Comparison of ENCODE assay signal across 22 cellular contexts in genomic region chr14:78007160-78007559, GRCh38.
A peak's percentile ranks its signal among the peaks of the same experiment; 100 is the strongest.
DNase-seq lines count a peak whose midpoint lies in the region; ATAC-seq, FAIRE-seq and TF ChIP-seq lines count a peak whose summit lies in the region.
"Had no signal": no experiment of that assay in that cellular context is flagged by ENCODE, and none has a peak within 500 bp of the region (broad histone marks: within the 10 kb centered on the region; RNA-seq: fewer than 3 reads in every experiment).

No MANE protein-coding gene starts in this region.

- TF ChIP-seq CTCF in natural killer cell (IDR thresholded peaks at IDR 0.05) (no peak), NB4 (IDR thresholded peaks at IDR 0.05; ENCODE audit: low read depth, low read length) (no peak), choroid plexus epithelial cell (conservative IDR thresholded peaks at IDR 0.05; ENCODE audit: low read depth, low read length) (no peak), A673 (conservative IDR thresholded peaks at IDR 0.05; ENCODE audit: low read depth, low read length) (no peak), pancreas (IDR thresholded peaks at IDR 0.05) (no peak), foreskin fibroblast (IDR thresholded peaks at IDR 0.05; ENCODE audit: low read depth, low read length) (no peak)

- intact Hi-C loops in natural killer cell (cut with micrococcal nuclease) = no loop called here
- intact Hi-C loops in A673 (cut with micrococcal nuclease; ENCODE audit: unreplicated experiment) = no loop called here
- intact Hi-C loops in pancreas (cut with DNase I) = no loop called here

- H3K36me3 ChIP-seq in A673 (ENCODE audit: insufficient read depth, low read length, poor library complexity, severe bottlenecking) = no peaks in the 10 kb centered on the region
- no peaks in the 10 kb centered on the region for H3K36me3 ChIP-seq in pancreas
- H3K36me3 ChIP-seq: lower lobe of right lung had no signal

- H3K27me3 ChIP-seq in A673 (replicated peaks; ENCODE audit: insufficient read depth, low read depth, low read length, poor library complexity) (no peaks in the 10 kb centered on the region), pancreas (no peaks in the 10 kb centered on the region)
- H3K27me3 ChIP-seq: testis had no signal

- peaks cover 8% of the 10 kb centered on the region for H3K9me3 Mint-ChIP-seq in natural killer cell treated with Interleukin-12 subunit alpha and Interleukin-12 subunit beta and Interleukin-15 and Interleukin-18, amount 100 ng/mL, for 72 hours
- H3K9me3 Mint-ChIP-seq in natural killer cell = peaks cover 4% of the 10 kb centered on the region in 2 donors

- H3K27ac ChIP-seq in A673 (ENCODE audit: low read depth, low read length, poor library complexity, severe bottlenecking) = no peak overlapping the region
- H3K27ac ChIP-seq in pancreas = no peak overlapping the region
- H3K27ac ChIP-seq: lower lobe of right lung, parathyroid adenoma, testis had no signal

- H3K27me3 Mint-ChIP-seq in natural killer cell treated with Interleukin-12 subunit alpha and Interleukin-12 subunit beta and Interleukin-15 and Interleukin-18, amount 100 ng/mL, for 72 hours = peaks cover 15 to 31% of the 10 kb centered on the region in 2 donors
- peaks cover 7 to 18% of the 10 kb centered on the region in 2 donors for H3K27me3 Mint-ChIP-seq in natural killer cell (ENCODE audit: low read depth in 2 of 2)

- H3K4me1 Mint-ChIP-seq in natural killer cell treated with Interleukin-12 subunit alpha and Interleukin-12 subunit beta and Interleukin-15 and Interleukin-18, amount 100 ng/mL, for 72 hours (ENCODE audit: low read depth in 2 of 2) = peaks cover 3 to 10% of the 10 kb centered on the region in 2 donors
- no peaks in the 10 kb centered on the region for H3K4me1 Mint-ChIP-seq in natural killer cell
- H3K4me1 Mint-ChIP-seq: immature natural killer cell had no signal

- H3K4me3 Mint-ChIP-seq in natural killer cell treated with Interleukin-12 subunit alpha and Interleukin-12 subunit beta and Interleukin-15 and Interleukin-18, amount 100 ng/mL, for 72 hours = no peak overlapping the region
- no peak overlapping the region for H3K4me3 Mint-ChIP-seq in natural killer cell
- H3K4me3 Mint-ChIP-seq: brain, immature natural killer cell had no signal

- H3K9me3 ChIP-seq in A673 (ENCODE audit: low read depth, low read length, poor library complexity, severe bottlenecking) (peaks cover 3% of the 10 kb centered on the region), pancreas (no peaks in the 10 kb centered on the region)
- H3K9me3 ChIP-seq: testis had no signal

- TF ChIP-seq POLR2A in NB4 (IDR thresholded peaks at IDR 0.05; ENCODE audit: extremely low read depth, insufficient read length) = no peak

- peaks cover 14% of the 10 kb centered on the region for H3K36me3 Mint-ChIP-seq in natural killer cell treated with Interleukin-12 subunit alpha and Interleukin-12 subunit beta and Interleukin-15 and Interleukin-18, amount 100 ng/mL, for 72 hours
- H3K36me3 Mint-ChIP-seq in natural killer cell = peaks cover 15% of the 10 kb centered on the region

- FAIRE-seq in pancreas (lab: Jason Lieb, UNC) = no peak

- CTCF ChIA-PET in A673 (lab: Charles Lee) = no interaction called here

- peak; percentile 86 to 87 for ATAC-seq in natural killer cell treated with Interleukin-12 subunit alpha and Interleukin-12 subunit beta and Interleukin-15 and Interleukin-18, amount 100 ng/mL, for 72 hours
- ATAC-seq in natural killer cell = no peak
- ATAC-seq in pancreas = no peak
- ATAC-seq in HG02870 (IDR thresholded peaks at IDR 0.05; ENCODE audit: unreplicated experiment) = no peak
- ATAC-seq: lower lobe of right lung had no signal

- no TSS peak for BruUV-seq in A673 (replicated peaks; lab: Mats Ljungman, UMichigan)

- POLR2A ChIA-PET in A673 (lab: Charles Lee; ENCODE audit: low non-redundant PET) = no interaction called here

- 55 to 67% methylated on average over 3 of the region's 3 CpGs for WGBS in pancreas, 2 donors

- H3K27ac Mint-ChIP-seq in natural killer cell treated with Interleukin-12 subunit alpha and Interleukin-12 subunit beta and Interleukin-15 and Interleukin-18, amount 100 ng/mL, for 72 hours = no peak overlapping the region
- no peak overlapping the region for H3K27ac Mint-ChIP-seq in natural killer cell
- H3K27ac Mint-ChIP-seq: brain had no signal

- H3K4me3 ChIP-seq in NB4 (ENCODE audit: low read depth, low read length) = no peak overlapping the region
- H3K4me3 ChIP-seq in choroid plexus epithelial cell (ENCODE audit: low read depth, low read length) = no peak overlapping the region
- H3K4me3 ChIP-seq in A673 (ENCODE audit: low read depth, low read length, poor library complexity, severe bottlenecking) = no peak overlapping the region
- H3K4me3 ChIP-seq in pancreas = no peak overlapping the region
- no peak overlapping the region for H3K4me3 ChIP-seq in foreskin fibroblast (ENCODE audit: low read depth in 1 of 2, low read length in 2 of 2)
- H3K4me3 ChIP-seq: lower lobe of right lung, testis had no signal

- no peak for DNase-seq in natural killer cell treated with Interleukin-12 subunit alpha and Interleukin-12 subunit beta and Interleukin-15 and Interleukin-18, amount 100 ng/mL, for 72 hours (ENCODE audit: low spot score)
- no peak for DNase-seq in natural killer cell
- peak; percentile 13 for DNase-seq in NB4 (ENCODE audit: low read depth)
- DNase-seq in choroid plexus epithelial cell (ENCODE audit: low read depth) = peak; percentile 46
- DNase-seq in A673 (ENCODE audit: low spot score) = no peak
- no peak for DNase-seq in pancreas
- no peak for DNase-seq in foreskin fibroblast
- DNase-seq: activated CD4-positive, CD25-positive, alpha-beta regulatory T cell; activated naive CD4-positive, alpha-beta T cell treated with anti-CD3 and anti-CD28 coated beads, Interleukin-2, amount 50 U/mL, for 16 hours; COR-L47; erythroblast; Kasumi-1; lower lobe of right lung; NCI-H345; SHP77; stimulated activated CD4-positive, alpha-beta T cell treated with anti-CD3 and anti-CD28 coated beads, Interleukin-4, amount 100 ng/mL, for 4 hours; stimulated activated CD8-positive, alpha-beta memory T cell treated with anti-CD3 and anti-CD28 coated beads, Interleukin-4, amount 100 ng/mL, for 48 hours; testis had no signal

- no peaks in the 10 kb centered on the region for H3K4me1 ChIP-seq in A673 (ENCODE audit: insufficient read depth, low read length, poor library complexity, severe bottlenecking)
- no peaks in the 10 kb centered on the region for H3K4me1 ChIP-seq in pancreas
- H3K4me1 ChIP-seq: lower lobe of right lung, parathyroid adenoma, testis had no signal

Comparison
In these comparisons a context has a peak if more than half of its experiments do, and no peak if none do; other contexts are left out.
1. ATAC-seq: peak in natural killer cell treated with Interleukin-12 subunit alpha and Interleukin-12 subunit beta and Interleukin-15 and Interleukin-18, amount 100 ng/mL, for 72 hours (2 of 2); none in natural killer cell (0 of 3), pancreas (0 of 4) and HG02870 (single experiment).
2. DNase-seq: peak in NB4 (single experiment) and choroid plexus epithelial cell (single experiment); none in natural killer cell treated with Interleukin-12 subunit alpha and Interleukin-12 subunit beta and Interleukin-15 and Interleukin-18, amount 100 ng/mL, for 72 hours (single experiment), natural killer cell (single experiment), A673 (single experiment), pancreas (0 of 6) and foreskin fibroblast (0 of 2).